In genomic region chr2:242053921-242054320, GRCh38 we compare ENCODE assay signal across 21 cellular contexts.
"Had no signal": no experiment of that assay in that cellular context is flagged by ENCODE, and none has a peak within 500 bp of the region (broad histone marks: within the 10 kb centered on the region; RNA-seq: fewer than 3 reads in every experiment).

No MANE protein-coding gene starts in this region.

- ATAC-seq: activated CD4-positive, alpha-beta T cell treated with anti-CD3 and anti-CD28 coated beads for 36 hours; activated CD8-positive, alpha-beta T cell treated with anti-CD3 and anti-CD28 coated beads, Interleukin-2, amount 10 ng/mL, durations not matched to agents 7 days and 5 days; activated T-cell treated with anti-CD3 and anti-CD28 coated beads, Interleukin-2, amount 50 U/mL, for 4 hours; activated T-helper 17 cell treated with anti-CD3 and anti-CD28 coated beads, Interleukin-2, amount 50 U/mL, for 72 hours; esophagus mucosa had no signal

- DNase-seq: activated CD4-positive, alpha-beta memory T cell treated with anti-CD3 and anti-CD28 coated beads for 36 hours; activated CD4-positive, alpha-beta T cell treated with anti-CD3 and anti-CD28 coated beads for 36 hours; activated CD4-positive, alpha-beta T cell treated with anti-CD3 and anti-CD28 coated beads, Interleukin-2, amount 10 ng/mL, durations not matched to agents 24 days and 14 days; activated CD4-positive, CD25-positive, alpha-beta regulatory T cell; activated CD4-positive, CD25-positive, alpha-beta regulatory T cell treated with anti-CD3 and anti-CD28 coated beads, Interleukin-2, amount 50 U/mL, for 72 hours; activated CD8-positive, alpha-beta T cell treated with anti-CD3 and anti-CD28 coated beads, Interleukin-2, amount 10 ng/mL, durations not matched to agents 7 days and 5 days; activated effector memory CD4-positive, alpha-beta T cell treated with Interleukin-2 at 50 U/mL for 16 hours; activated gamma-delta T cell treated with Interleukin-2 at 50 U/mL for 16 hours; activated naive CD4-positive, alpha-beta T cell treated with anti-CD3 and anti-CD28 coated beads, Interleukin-2, amount 50 U/mL, for 16 hours; activated naive CD4-positive, alpha-beta T cell treated with Interleukin-2 at 50 U/mL for 16 hours; activated T-cell treated with anti-CD3 and anti-CD28 coated beads, Interleukin-2, amount 50 U/mL, for 4 hours; amniotic stem cell; anterior cingulate cortex; brain microvascular endothelial cell; dorsolateral prefrontal cortex; effector memory CD4-positive, alpha-beta T cell; endodermal cell; foreskin fibroblast; T-helper 2 cell had no signal

- H3K36me3 ChIP-seq: brain microvascular endothelial cell had no signal

- H3K4me3 ChIP-seq: dorsolateral prefrontal cortex had no signal

- H3K27ac ChIP-seq: brain microvascular endothelial cell, dorsolateral prefrontal cortex had no signal
